ENCODE assay signal across 15 cellular contexts in the genomic region with DNA sequence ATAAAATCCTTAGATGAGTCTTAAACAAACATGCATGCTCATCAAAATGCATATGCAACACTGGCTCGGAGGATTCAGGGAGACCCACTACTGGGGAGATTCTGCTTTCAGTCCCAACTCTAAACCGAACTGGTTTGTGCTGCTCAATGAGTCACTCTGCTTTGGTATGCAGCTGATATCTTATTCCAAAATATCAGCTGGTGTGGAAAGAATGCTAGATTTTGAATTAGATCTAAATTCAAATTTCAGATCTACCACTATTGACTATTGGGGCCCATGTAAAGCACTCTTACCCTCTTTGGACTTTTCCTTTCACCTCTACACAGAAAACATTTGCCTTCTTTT. TPM values are rescaled to one million over a fixed set of nuclear protein-coding genes. Genes with fewer than 3 reads are reported as not detected.
A peak's percentile ranks its signal among the peaks of the same experiment; 100 is the strongest.
DNase-seq lines count a peak whose midpoint lies in the region; TF ChIP-seq lines count a peak whose summit lies in the region.
"Had no signal": no experiment of that assay in that cellular context is flagged by ENCODE, and none has a peak within 500 bp of the region (broad histone marks: within the 10 kb centered on the region; RNA-seq: fewer than 3 reads in every experiment).

No MANE protein-coding gene starts in this region.

- no peak overlapping the region for H3K27ac ChIP-seq in brain microvascular endothelial cell
- no peak overlapping the region for H3K27ac ChIP-seq in osteoblast (ENCODE audit: low read depth, low read length)
- H3K27ac ChIP-seq in MM.1S (ENCODE audit: low read length), result no peak overlapping the region

- peak; percentile 22 for DNase-seq in ELR (ENCODE audit: low read depth)
- DNase-seq in HCEC 1CT, result peak; percentile 15
- peak; percentile 42 for DNase-seq in brain microvascular endothelial cell
- peak; percentile 56 for DNase-seq in osteoblast (ENCODE audit: insufficient read length, low spot score, missing footprints)
- DNase-seq in GDM1 (lab: John Stamatoyannopoulos, UW), result no peak
- no peak for DNase-seq in MM.1S
- no peak for DNase-seq in DMS53 (lab: John Stamatoyannopoulos, UW)
- DNase-seq in activated effector memory CD4-positive, alpha-beta T cell treated with anti-CD3 and anti-CD28 coated beads, Interleukin-2, amount 50 U/mL, for 16 hours, result no peak
- DNase-seq: CD8-positive, alpha-beta T cell; HFFc6; KG1; NCI-H1092 treated with DMSO at 0.1 percent for 48 hours; NCI-H1694 treated with DMSO at 0.1 percent for 48 hours; NCI-H748 treated with DMSO at 0.1 percent for 48 hours had no signal

- no peaks in the 10 kb centered on the region for H3K79me2 ChIP-seq in osteoblast (ENCODE audit: insufficient read depth, low read length)
- H3K79me2 ChIP-seq in MM.1S (ENCODE audit: low read length), result no peaks in the 10 kb centered on the region

- peaks cover 21% of the 10 kb centered on the region for H3K4me1 ChIP-seq in osteoblast (ENCODE audit: insufficient read depth, low read length)
- no peaks in the 10 kb centered on the region for H3K4me1 ChIP-seq in MM.1S (ENCODE audit: low read length)

- TF ChIP-seq CTCF in brain microvascular endothelial cell (IDR thresholded peaks at IDR 0.05; ENCODE audit: low read depth, low read length, missing control alignments) (no peak), osteoblast (IDR thresholded peaks at IDR 0.05; ENCODE audit: extremely low read depth, low read depth, low read length) (no peak), MM.1S (IDR thresholded peaks at IDR 0.05; ENCODE audit: low read length) (no peak)

- H4K20me1 ChIP-seq in osteoblast (ENCODE audit: insufficient read depth, low read length) (no peaks in the 10 kb centered on the region), MM.1S (ENCODE audit: insufficient read depth, low read length) (no peaks in the 10 kb centered on the region)

- H2AFZ ChIP-seq in osteoblast (ENCODE audit: low read length), result no peak overlapping the region
- H2AFZ ChIP-seq in MM.1S (ENCODE audit: low read length), result no peak overlapping the region

- H3K27me3 ChIP-seq in brain microvascular endothelial cell (replicated peaks), result no peaks in the 10 kb centered on the region
- H3K27me3 ChIP-seq in osteoblast (ENCODE audit: insufficient read depth, low read length), result no peaks in the 10 kb centered on the region
- H3K27me3 ChIP-seq in MM.1S (replicated peaks; ENCODE audit: insufficient read depth, low read length), result no peaks in the 10 kb centered on the region

- no peak overlapping the region for H3K4me3 ChIP-seq in brain microvascular endothelial cell (ENCODE audit: low read depth, low read length)
- H3K4me3 ChIP-seq in osteoblast (ENCODE audit: insufficient read depth, low read length), result no peak overlapping the region
- H3K4me3 ChIP-seq in MM.1S (ENCODE audit: low read length), result no peak overlapping the region
- H3K4me3 ChIP-seq: GM12878 had no signal

- no peak overlapping the region for H3K9ac ChIP-seq in MM.1S (ENCODE audit: low read length)

- H3K4me2 ChIP-seq in osteoblast (ENCODE audit: insufficient read depth, low read length) (peak overlapping the region; percentile 0), MM.1S (ENCODE audit: low read depth, low read length) (no peak overlapping the region)

- H3K9me2 ChIP-seq in MM.1S (replicated peaks; ENCODE audit: insufficient read depth, low read length), result no peaks in the 10 kb centered on the region

- H3K9me3 ChIP-seq in osteoblast (ENCODE audit: low read depth, low read length), result no peaks in the 10 kb centered on the region
- no peaks in the 10 kb centered on the region for H3K9me3 ChIP-seq in MM.1S (replicated peaks; ENCODE audit: insufficient read depth, low read length)

- H3F3A ChIP-seq in MM.1S (ENCODE audit: insufficient read depth, low read length), result no peaks in the 10 kb centered on the region

- no peaks in the 10 kb centered on the region for H3K36me3 ChIP-seq in brain microvascular endothelial cell (replicated peaks)
- H3K36me3 ChIP-seq in osteoblast (ENCODE audit: insufficient read depth, low read length), result no peaks in the 10 kb centered on the region
- H3K36me3 ChIP-seq in MM.1S (replicated peaks; ENCODE audit: insufficient read depth, low read length), result no peaks in the 10 kb centered on the region

- in situ Hi-C loops in brain microvascular endothelial cell (cut with HindIII; ENCODE audit: low pct_ligation_motif_present, low sequenced_read_pairs), result no loop called here

RNA-seq across cellular contexts. Expression of gene TTN, which starts 39.2 kb away (rescaled TPM):
- total RNA-seq in osteoblast, result under 0.01 TPM in 2 replicates

Comparison
In these comparisons a context has a peak if more than half of its experiments do, and no peak if none do; other contexts are left out.
1. DNase-seq: peak in ELR (single experiment), HCEC 1CT (single experiment), brain microvascular endothelial cell (single experiment) and osteoblast (single experiment); none in GDM1 (single experiment), MM.1S (single experiment), DMS53 (single experiment) and activated effector memory CD4-positive, alpha-beta T cell treated with anti-CD3 and anti-CD28 coated beads, Interleukin-2, amount 50 U/mL, for 16 hours (single experiment).